In genomic region chr7:26471676-26472075, GRCh38 we compare ENCODE assay signal across 3 cellular contexts.
"Had no signal": no experiment of that assay in that cellular context is flagged by ENCODE, and none has a peak within 500 bp of the region (broad histone marks: within the 10 kb centered on the region; RNA-seq: fewer than 3 reads in every experiment).

No MANE protein-coding gene starts in this region.

- H3K4me3 ChIP-seq: GM12878 had no signal

- DNase-seq: GDM1, GF-D8 had no signal

- ATAC-seq: GM12878 had no signal
